Comparison of ENCODE assay signal across 8 cellular contexts in the genomic region with DNA sequence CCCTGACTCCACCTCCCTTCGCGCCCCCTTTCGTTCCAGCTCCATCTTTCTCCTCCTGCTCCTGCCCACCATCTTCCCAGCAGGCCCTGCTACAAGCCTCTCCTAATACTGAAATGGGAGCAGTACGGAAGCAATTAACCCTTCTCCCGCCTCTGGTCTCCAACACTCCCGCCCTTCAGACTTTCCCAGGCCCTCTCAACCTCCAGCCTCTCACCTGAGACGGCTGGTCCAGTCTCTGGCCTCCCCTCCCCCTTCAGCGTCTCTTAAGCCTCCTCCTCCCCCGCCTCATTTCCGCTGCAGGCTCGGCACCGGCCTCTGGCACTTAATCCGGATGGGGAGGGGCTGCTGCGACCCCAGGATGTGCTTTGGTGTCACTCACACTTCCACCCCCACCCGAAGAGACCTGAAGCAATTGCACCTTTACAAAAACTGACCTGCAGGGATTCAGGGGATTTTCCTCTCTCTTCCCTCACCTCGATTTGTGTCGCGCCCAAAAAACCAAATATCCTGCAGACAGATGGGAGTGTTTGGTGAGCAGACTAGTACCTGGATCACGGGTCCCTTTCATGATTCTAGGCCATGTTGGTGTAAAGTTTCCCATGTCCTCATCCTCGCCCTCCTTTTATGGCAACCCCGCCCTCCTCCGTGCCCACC. TPM values are rescaled to one million over a fixed set of nuclear protein-coding genes. Genes with fewer than 3 reads are reported as not detected.
A peak's percentile ranks its signal among the peaks of the same experiment; 100 is the strongest.
DNase-seq lines count a peak whose midpoint lies in the region; ATAC-seq and TF ChIP-seq lines count a peak whose summit lies in the region.

No MANE protein-coding gene starts in this region.

- 1 to 21% (median 10%) methylated on average over 20 to 22 of the region's 22 CpGs for whole genome bisulfite sequencing in adrenal gland, 4 donors
- under 1% methylated on average over 22 of the region's 22 CpGs for WGBS in right cardiac atrium

- no peak for DNase-seq in Right ventricle myocardium inferior (ENCODE audit: missing footprints)
- DNase-seq in cardiac septum (ENCODE audit: low spot score): no peak
- peak; percentile 89 for DNase-seq in NCI-H82 (lab: John Stamatoyannopoulos, UW)
- peak; percentile 22 to 65 (median 50) for DNase-seq in adrenal gland
- DNase-seq in right cardiac atrium: peak; percentile 55 to 76 (median 74)
- DNase-seq in pons (ENCODE audit: low spot score): peak; percentile 35
- DNase-seq in HT-29 (ENCODE audit: low spot score): no peak

- H3K9me3 ChIP-seq in adrenal gland (replicated peaks in 1 of 3) (no peaks in the 10 kb centered on the region), right cardiac atrium (ENCODE audit: control insufficient read depth, low read length) (no peaks in the 10 kb centered on the region)

- H3K4me1 ChIP-seq in adrenal gland (replicated peaks in 1 of 2) (no peaks in the 10 kb centered on the region), right cardiac atrium (ENCODE audit: control insufficient read depth, insufficient read depth, low read length) (no peaks in the 10 kb centered on the region)

- no peak for TF ChIP-seq POLR2A in adrenal gland (IDR thresholded peaks at IDR 0.05)

- intact Hi-C loops in Right ventricle myocardium inferior (cut with DNase I): loop anchor here (2.0 kb wide), 1 partner anchor 39 kb away; the partner anchor contains the start of gene BEX4
- intact Hi-C loops in cardiac septum (cut with DNase I): no loop called here
- intact Hi-C loops in adrenal gland (cut with DNase I): no loop called here
- intact Hi-C loops in right cardiac atrium (cut with DNase I): loop anchor here in 1 of 4 donors (5.0 kb wide), 1 partner anchor 42 kb away; no protein-coding TSS in a partner anchor

- no peak for TF ChIP-seq CTCF in adrenal gland (IDR thresholded peaks at IDR 0.05)

- H3K4me3 ChIP-seq in adrenal gland (peak overlapping the region; percentile 14 to 69 (median 21)), right cardiac atrium (ENCODE audit: low read length) (peak overlapping the region; percentile 99)

- peak; percentile 65 for ATAC-seq in Right ventricle myocardium inferior
- ATAC-seq in HG03045 (IDR thresholded peaks at IDR 0.05; ENCODE audit: unreplicated experiment): peak; percentile 58
- peak; percentile 78 to 85 for ATAC-seq in right cardiac atrium

- H3K27ac ChIP-seq in adrenal gland (peak overlapping the region; percentile 62 to 85 (median 74)), right cardiac atrium (ENCODE audit: low read length) (peak overlapping the region; percentile 99)

- H3K27me3 ChIP-seq in adrenal gland: no peaks in the 10 kb centered on the region
- no peaks in the 10 kb centered on the region for H3K27me3 ChIP-seq in right cardiac atrium (ENCODE audit: control insufficient read depth, insufficient read depth)

- H3K36me3 ChIP-seq in adrenal gland (replicated peaks in 1 of 2): no peaks in the 10 kb centered on the region

RNA-seq across cellular contexts. Expression of gene TCEAL8, which starts 0.7 kb away (rescaled TPM):
- total RNA-seq in Right ventricle myocardium inferior: 38.0 TPM
- 51.6 TPM for total RNA-seq in cardiac septum
- total RNA-seq in adrenal gland: 10 to 100 TPM; 54.5 to 92.5 (median 63.2) TPM
- polyA plus RNA-seq in adrenal gland: 100 to 1,000 TPM in 1 of 3 donors, 10 to 100 TPM in 2; 46.3 to 137 (median 64.0) TPM
- total RNA-seq in right cardiac atrium: 10 to 100 TPM; 57.1 to 72.6 (median 61.4) TPM
- polyA plus RNA-seq in right cardiac atrium: 96.8 TPM
- 6.7 and 8.1 TPM in 2 replicates for total RNA-seq in HT-29 (2014; rRNA removed; shearing (Covaris generic))

RNA-seq across cellular contexts. Expression of gene TCEAL5, which starts 22.3 kb away (rescaled TPM):
- total RNA-seq in Right ventricle myocardium inferior (not detected), cardiac septum (0.67 TPM), adrenal gland (1 to 10 TPM in 2 of 8 donors, under 1 TPM in 2, not detected in 4; 0.40 to 4.3 (median 2.5) TPM), right cardiac atrium (1 to 10 TPM in 1 of 4 donors, under 1 TPM in 3; 0.45 to 1.6 (median 0.73) TPM)
- polyA plus RNA-seq in adrenal gland (10 to 100 TPM in 2 of 3 donors, 1 to 10 TPM in 1; 3.0 to 14.5 (median 12.6) TPM), right cardiac atrium (0.81 TPM)
- not detected in 2 replicates for total RNA-seq in HT-29 (2014; rRNA removed; shearing (Covaris generic))

RNA-seq across cellular contexts. Expression of gene BEX4, which starts 39.4 kb away (rescaled TPM):
- total RNA-seq in Right ventricle myocardium inferior: 30.3 TPM
- total RNA-seq in cardiac septum: 34.3 TPM
- total RNA-seq in adrenal gland: 10 to 100 TPM; 24.5 to 78.6 (median 56.1) TPM
- 100 to 1,000 TPM in 1 of 3 donors, 10 to 100 TPM in 2; 66.0 to 143 (median 68.7) TPM for polyA plus RNA-seq in adrenal gland
- 10 to 100 TPM; 62.9 to 94.0 (median 79.7) TPM for total RNA-seq in right cardiac atrium
- 141 TPM for polyA plus RNA-seq in right cardiac atrium
- not detected in 2 replicates for total RNA-seq in HT-29 (2014; rRNA removed; shearing (Covaris generic))

RNA-seq across cellular contexts. Expression of gene BEX2, which starts 56.5 kb away (rescaled TPM):
- total RNA-seq in Right ventricle myocardium inferior (0.73 TPM), cardiac septum (1.5 TPM), adrenal gland (100 to 1,000 TPM in 1 of 8 donors, 10 to 100 TPM in 7; 29.4 to 109 (median 55.4) TPM), right cardiac atrium (10 to 100 TPM; 16.8 to 27.0 (median 23.4) TPM)
- polyA plus RNA-seq in adrenal gland (10 to 100 TPM; 50.0 to 99.7 (median 52.3) TPM), right cardiac atrium (26.1 TPM)
- not detected in 2 replicates for total RNA-seq in HT-29 (2014; rRNA removed; shearing (Covaris generic))

Comparison
In these comparisons a context has a peak if more than half of its experiments do, and no peak if none do; other contexts are left out.
1. DNase-seq: peak in NCI-H82 (single experiment), adrenal gland (7 of 7), right cardiac atrium (3 of 3) and pons (single experiment); none in Right ventricle myocardium inferior (single experiment), cardiac septum (single experiment) and HT-29 (single experiment).
2. RNA of gene BEX4, which starts 39.4 kb away (total RNA-seq): 62.9 to 94.0 TPM in right cardiac atrium, 24.5 to 78.6 TPM in adrenal gland, 34.3 TPM in cardiac septum (single experiment) and 30.3 TPM in Right ventricle myocardium inferior (single experiment); not detected in HT-29; every median in the first group is over 10 times any median in the second.
3. Peak in every context shown above with its lines, with median percentiles within 50 percentile points of each other: ATAC-seq.